In genomic region chr4:138222041-138222440, GRCh38 we compare ENCODE assay signal across 13 cellular contexts. TPM values are rescaled to one million over a fixed set of nuclear protein-coding genes. Genes with fewer than 3 reads are reported as not detected.
DNase-seq lines count a peak whose midpoint lies in the region; ATAC-seq and TF ChIP-seq lines count a peak whose summit lies in the region.
"Had no signal": no experiment of that assay in that cellular context is flagged by ENCODE, and none has a peak within 500 bp of the region (broad histone marks: within the 10 kb centered on the region; RNA-seq: fewer than 3 reads in every experiment).

No MANE protein-coding gene starts in this region.

- H2AFZ ChIP-seq in mammary epithelial cell (ENCODE audit: low read depth, low read length), result no peak overlapping the region

- H4K20me1 ChIP-seq in mammary epithelial cell (ENCODE audit: insufficient read depth, low read length), result no peaks in the 10 kb centered on the region

- DNase-seq in MCF 10A (ENCODE audit: unreplicated experiment) (peak; percentile 76), mammary epithelial cell (no peak), fibroblast of the conjunctiva (ENCODE audit: low read depth) (peak; percentile 55), ACHN (no peak), activated gamma-delta T cell (lab: John Stamatoyannopoulos, UW) (no peak)
- no peak for DNase-seq in activated CD4-positive, alpha-beta T cell treated with anti-CD3 and anti-CD28 coated beads for 4 hours
- DNase-seq: naive thymus-derived CD4-positive, alpha-beta T cell; NCI-H187 treated with DMSO at 0.1 percent for 48 hours; SHP77 treated with DMSO at 0.1 percent for 48 hours had no signal

- TF ChIP-seq CTCF in MCF 10A (IDR thresholded peaks at IDR 0.05; ENCODE audit: unreplicated experiment) (no peak), mammary epithelial cell (conservative IDR thresholded peaks at IDR 0.05 in 1 of 2, IDR thresholded peaks at IDR 0.05 in 1 of 2; ENCODE audit: extremely low read depth in 1 of 2, insufficient read depth in 1 of 2, low read depth in 1 of 2, low read length in 2 of 2) (no peak)

- BruUV-seq in MCF 10A (replicated peaks; lab: Mats Ljungman, UMichigan) (TSS peak; percentile 2), mammary epithelial cell (replicated peaks; lab: Mats Ljungman, UMichigan) (no TSS peak)

- no peak overlapping the region for H3K4me3 ChIP-seq in mammary epithelial cell (replicated peaks in 1 of 3; ENCODE audit: insufficient read depth in 1 of 3, low read depth in 2 of 3, low read length in 3 of 3)
- H3K4me3 ChIP-seq: ascending aorta, GM12878 had no signal

- H3K4me3 Mint-ChIP-seq in MCF 10A (ENCODE audit: unreplicated experiment), result no peak overlapping the region
- H3K4me3 Mint-ChIP-seq: naive thymus-derived CD4-positive, alpha-beta T cell had no signal

- peaks cover 25% of the 10 kb centered on the region for H3K4me1 Mint-ChIP-seq in MCF 10A (ENCODE audit: insufficient read depth, unreplicated experiment)

- no peaks in the 10 kb centered on the region for H3K27me3 Mint-ChIP-seq in MCF 10A (ENCODE audit: insufficient read depth, unreplicated experiment)
- H3K27me3 Mint-ChIP-seq: naive thymus-derived CD4-positive, alpha-beta T cell had no signal

- H3K27ac Mint-ChIP-seq in MCF 10A (ENCODE audit: low read depth, unreplicated experiment), result peak overlapping the region; percentile 31
- H3K27ac Mint-ChIP-seq: naive thymus-derived CD4-positive, alpha-beta T cell had no signal

- 89% methylated on average over 4 of the region's 4 CpGs for WGBS in mammary epithelial cell (ENCODE audit: low coverage, missing lambda C conversion rate)

- H3K27ac ChIP-seq in mammary epithelial cell (ENCODE audit: insufficient read depth, low read depth, low read length), result no peak overlapping the region

- intact Hi-C loops in MCF 10A (cut with micrococcal nuclease), result no loop called here
- intact Hi-C loops in mammary epithelial cell (cut with micrococcal nuclease), result no loop called here

- H3K27me3 ChIP-seq in mammary epithelial cell (ENCODE audit: insufficient read depth, low read length), result no peaks in the 10 kb centered on the region
- H3K27me3 ChIP-seq: ascending aorta had no signal

- peak; percentile 83 for ATAC-seq in SK-N-SH treated with all-trans-retinoic acid at 6 μM for 48 hours
- no peak for ATAC-seq in GM18519 (IDR thresholded peaks at IDR 0.05; ENCODE audit: low FRiP score, unreplicated experiment)
- ATAC-seq: GM12878; naive thymus-derived CD4-positive, alpha-beta T cell had no signal

- peaks cover 15% of the 10 kb centered on the region for H3K79me2 ChIP-seq in mammary epithelial cell (ENCODE audit: insufficient read depth, low read length)

- no peak overlapping the region for H3K4me2 ChIP-seq in mammary epithelial cell (ENCODE audit: insufficient read depth, low read depth, low read length)

- peaks cover 6% of the 10 kb centered on the region for H3K4me1 ChIP-seq in mammary epithelial cell (ENCODE audit: insufficient read depth, low read length)

- no peaks in the 10 kb centered on the region for H3K9me3 Mint-ChIP-seq in MCF 10A (ENCODE audit: unreplicated experiment)

- no peaks in the 10 kb centered on the region for H3K9me3 ChIP-seq in mammary epithelial cell (replicated peaks; ENCODE audit: insufficient read depth, low read length)
- H3K9me3 ChIP-seq: ascending aorta had no signal

- POLR2A ChIA-PET in MCF 10A (lab: Yijun Ruan, JAX), result interaction anchor here (0.8 to 1.3 kb wide), 6 partner anchors 8 to 86 kb away, joined by 3 to 8 read pairs (median 4); partner anchors contain the start of gene SLC7A11

- H3K36me3 ChIP-seq in mammary epithelial cell (ENCODE audit: insufficient read depth, low read length), result peaks cover 23% of the 10 kb centered on the region
- H3K36me3 ChIP-seq: ascending aorta had no signal

- CTCF ChIA-PET in MCF 10A (lab: Yijun Ruan, JAX), result no interaction called here
- CTCF ChIA-PET in mammary epithelial cell (lab: Charles Lee; ENCODE audit: low non-redundant PET), result no interaction called here

- H3K9ac ChIP-seq in mammary epithelial cell (ENCODE audit: insufficient read depth, low read length), result no peak overlapping the region

- in situ Hi-C loops in mammary epithelial cell (cut with MboI; ENCODE audit: low sequenced_read_pairs in 2 of 2) (no loop called here), ACHN (cut with HindIII; ENCODE audit: low pct_ligation_motif_present, low pct_unique_long_range_greater_than_20kb, low sequenced_read_pairs) (no loop called here)

- dilution Hi-C loops in mammary epithelial cell (cut with HindIII; ENCODE audit: low sequenced_read_pairs), result no loop called here

- peaks cover 56% of the 10 kb centered on the region for H3K36me3 Mint-ChIP-seq in MCF 10A (ENCODE audit: insufficient read depth, unreplicated experiment)

TF ChIP-seq in SK-N-SH treated with all-trans-retinoic acid at 6 μM for 48 hours, 23 proteins besides CTCF, POLR2A, EP300 and RAD21:
- TF ChIP-seq ZNF8 (CRISPR knock-in tag; IDR thresholded peaks at IDR 0.05) (no peak), RARB (CRISPR knock-in tag; IDR thresholded peaks at IDR 0.05) (no peak), ZC3H10 (CRISPR knock-in tag; IDR thresholded peaks at IDR 0.05) (no peak), ESRRG (CRISPR knock-in tag; IDR thresholded peaks at IDR 0.05) (no peak), CSRNP3 (CRISPR knock-in tag; IDR thresholded peaks at IDR 0.05) (no peak), ZNF70 (CRISPR knock-in tag; IDR thresholded peaks at IDR 0.05) (no peak), ISL1 (CRISPR knock-in tag; IDR thresholded peaks at IDR 0.05) (no peak), ARNTL (CRISPR knock-in tag; IDR thresholded peaks at IDR 0.05; ENCODE audit: borderline replicate concordance, low read depth) (no peak), GLIS3 (CRISPR knock-in tag; IDR thresholded peaks at IDR 0.05) (no peak), CSDC2 (CRISPR knock-in tag; IDR thresholded peaks at IDR 0.05) (no peak), ZNF565 (CRISPR knock-in tag; conservative IDR thresholded peaks at IDR 0.05; ENCODE audit: low read depth) (no peak)
- TF ChIP-seq, protein P1, sequence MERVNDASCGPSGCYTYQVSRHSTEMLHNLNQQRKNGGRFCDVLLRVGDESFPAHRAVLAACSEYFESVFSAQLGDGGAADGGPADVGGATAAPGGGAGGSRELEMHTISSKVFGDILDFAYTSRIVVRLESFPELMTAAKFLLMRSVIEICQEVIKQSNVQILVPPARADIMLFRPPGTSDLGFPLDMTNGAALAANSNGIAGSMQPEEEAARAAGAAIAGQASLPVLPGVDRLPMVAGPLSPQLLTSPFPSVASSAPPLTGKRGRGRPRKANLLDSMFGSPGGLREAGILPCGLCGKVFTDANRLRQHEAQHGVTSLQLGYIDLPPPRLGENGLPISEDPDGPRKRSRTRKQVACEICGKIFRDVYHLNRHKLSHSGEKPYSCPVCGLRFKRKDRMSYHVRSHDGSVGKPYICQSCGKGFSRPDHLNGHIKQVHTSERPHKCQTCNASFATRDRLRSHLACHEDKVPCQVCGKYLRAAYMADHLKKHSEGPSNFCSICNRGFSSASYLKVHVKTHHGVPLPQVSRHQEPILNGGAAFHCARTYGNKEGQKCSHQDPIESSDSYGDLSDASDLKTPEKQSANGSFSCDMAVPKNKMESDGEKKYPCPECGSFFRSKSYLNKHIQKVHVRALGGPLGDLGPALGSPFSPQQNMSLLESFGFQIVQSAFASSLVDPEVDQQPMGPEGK (CRISPR knock-in tag; IDR thresholded peaks at IDR 0.05; ENCODE audit: borderline replicate concordance), result no peak

RNA-seq across cellular contexts. Expression of gene SLC7A11, which starts 20.1 kb away (rescaled TPM):
- total RNA-seq in MCF 10A (2022) (103 and 153 TPM in 2 replicates), mammary epithelial cell (100 to 1,000 TPM in 1 of 2 donors, 10 to 100 TPM in 1; 80.2 to 248 TPM)
- polyA plus RNA-seq in mammary epithelial cell, result 18.7 TPM
- polyA minus RNA-seq in mammary epithelial cell, result 48.9 TPM
- polyA plus RNA-seq: naive thymus-derived CD4-positive, alpha-beta T cell had no signal

Comparison
In these comparisons a context has a peak if more than half of its experiments do, and no peak if none do; other contexts are left out.
1. DNase-seq: peak in MCF 10A (single experiment) and fibroblast of the conjunctiva (single experiment); none in mammary epithelial cell (single experiment), ACHN (single experiment), activated gamma-delta T cell (single experiment) and activated CD4-positive, alpha-beta T cell treated with anti-CD3 and anti-CD28 coated beads for 4 hours (0 of 2).